In genomic region chr7:129298268-129298893, GRCh38 we compare ENCODE assay signal across 8 cellular contexts.
A peak's percentile ranks its signal among the peaks of the same experiment; 100 is the strongest.
DNase-seq lines count a peak whose midpoint lies in the region; ATAC-seq, FAIRE-seq and TF ChIP-seq lines count a peak whose summit lies in the region.

No MANE protein-coding gene starts in this region.

- H3K79me1 ChIP-seq in H1 (ENCODE audit: low read depth, low read length): no peaks in the 10 kb centered on the region

- H2BK15ac ChIP-seq in H1 (ENCODE audit: low read length): no peak overlapping the region

- H2BK5ac ChIP-seq in H1 (ENCODE audit: low read depth, low read length): no peak overlapping the region

- no peak overlapping the region for H2BK120ac ChIP-seq in H1 (replicated peaks; ENCODE audit: low read depth, low read length)

- H3K23me2 ChIP-seq in H1 (ENCODE audit: low read depth, low read length): no peaks in the 10 kb centered on the region

- TF ChIP-seq CTCF in H1 (IDR thresholded peaks at IDR 0.05; ENCODE audit: control extremely low read depth in 1 of 3, insufficient read depth in 1 of 3, low read depth in 1 of 3, low read length in 3 of 3): peak in 2 of 3 experiments; percentile 68 to 73; a peak in 3 of 4 replicates
- TF ChIP-seq CTCF in upper lobe of right lung (IDR thresholded peaks at IDR 0.05): peak; percentile 75

- no peak overlapping the region for H3K4ac ChIP-seq in H1 (replicated peaks; ENCODE audit: insufficient read length, low read depth, low read length)

- CTCF ChIA-PET in H1 (lab: Charles Lee; ENCODE audit: partially characterized antibody): interaction anchor here (0.6 to 5.9 kb wide), 34 partner anchors 7 to 224 kb away, joined by 3 to 78 read pairs (median 7); no protein-coding TSS in a partner anchor

- no peak for TF ChIP-seq EP300 in H1 (IDR thresholded peaks at IDR 0.05; ENCODE audit: borderline replicate concordance in 1 of 2, low read depth in 2 of 2, low read length in 2 of 2)

- no peaks in the 10 kb centered on the region for H3K27me3 ChIP-seq in H1 (replicated peaks in 1 of 4; ENCODE audit: control insufficient read depth in 3 of 4, extremely low read depth in 1 of 4, insufficient read depth in 3 of 4, low read length in 3 of 4)
- H3K27me3 ChIP-seq in upper lobe of right lung: no peaks in the 10 kb centered on the region

- no peak overlapping the region for H3K56ac ChIP-seq in H1 (replicated peaks; ENCODE audit: insufficient read length, low read depth, low read length)

- H3K23ac ChIP-seq in H1 (ENCODE audit: insufficient read length): no peak overlapping the region

- H3K4me1 ChIP-seq in H1 (replicated peaks in 1 of 4; ENCODE audit: control insufficient read depth in 3 of 4, insufficient read depth in 4 of 4, low read length in 3 of 4): no peaks in the 10 kb centered on the region
- H3K4me1 ChIP-seq in upper lobe of right lung: peaks cover 7% of the 10 kb centered on the region

- no peak overlapping the region for H3K14ac ChIP-seq in H1 (ENCODE audit: insufficient read length)

- peak; percentile 86 for FAIRE-seq in H1 (lab: Jason Lieb, UNC)

- no peak for TF ChIP-seq POLR2A in H1 (IDR thresholded peaks at IDR 0.05; ENCODE audit: control extremely low read depth in 1 of 2, low read depth in 2 of 2, low read length in 2 of 2)

- no peak overlapping the region for H3K27ac ChIP-seq in H1 (ENCODE audit: low read depth, low read length)
- H3K27ac ChIP-seq in upper lobe of right lung: no peak overlapping the region

- no peaks in the 10 kb centered on the region for H3K36me3 ChIP-seq in H1 (ENCODE audit: control insufficient read depth in 2 of 4, insufficient read depth in 4 of 4, low read length in 3 of 4)
- no peaks in the 10 kb centered on the region for H3K36me3 ChIP-seq in upper lobe of right lung

- POLR2A ChIA-PET in H1 (lab: Charles Lee; ENCODE audit: partially characterized antibody): interaction anchor here (1.7 kb wide), 1 partner anchor 12 kb away, joined by 6 read pairs; no protein-coding TSS in a partner anchor

- H3K9me3 ChIP-seq in H1 (ENCODE audit: insufficient read depth in 2 of 2, low read depth in 1 of 2, low read length in 1 of 2) (no peaks in the 10 kb centered on the region), upper lobe of right lung (no peaks in the 10 kb centered on the region)

- H3K4me3 ChIP-seq in H1 (ENCODE audit: extremely low read depth in 1 of 4, insufficient read depth in 2 of 4, low read depth in 3 of 4, low read length in 4 of 4) (no peak overlapping the region), upper lobe of right lung (no peak overlapping the region)

- H3K9ac ChIP-seq in H1 (replicated peaks in 1 of 4; ENCODE audit: extremely low read depth in 1 of 4, low read depth in 3 of 4, low read length in 3 of 4): no peak overlapping the region

- H2AFZ ChIP-seq in H1 (ENCODE audit: low read length): no peak overlapping the region

- WGBS in H1 (ENCODE audit: extremely low coverage in 1 of 2, insufficient coverage in 1 of 2, insufficient read length in 1 of 2, insufficient replicate concordance in 2 of 2, low coverage in 1 of 2, low lambda C conversion rate in 2 of 2, missing lambda C conversion rate in 1 of 2), 2 experiments: 35% methylated on average over 3 of the region's 3 CpGs; no CpG with 5 or more reads in 1 of the 2 experiments

- H2BK12ac ChIP-seq in H1 (ENCODE audit: low read depth, low read length): no peak overlapping the region

- ATAC-seq in upper lobe of right lung: no peak

- no peaks in the 10 kb centered on the region for H3K79me2 ChIP-seq in H1 (ENCODE audit: control insufficient read depth in 1 of 2, insufficient read depth in 2 of 2, low read length in 2 of 2)

- no peak overlapping the region for H2AK5ac ChIP-seq in H1 (ENCODE audit: low read depth, low read length)

- H3K18ac ChIP-seq in H1 (ENCODE audit: extremely low read depth, low read length): no peak overlapping the region

- H2BK20ac ChIP-seq in H1 (ENCODE audit: low read length): no peak overlapping the region

- peak; percentile 71 to 74 for TF ChIP-seq RAD21 in H1 (IDR thresholded peaks at IDR 0.05 in 1 of 2, conservative IDR thresholded peaks at IDR 0.05 in 1 of 2; ENCODE audit: low read depth in 2 of 2, low read length in 2 of 2)

- no peak overlapping the region for H4K8ac ChIP-seq in H1 (ENCODE audit: extremely low read depth, insufficient read depth, low read length)

- no peak overlapping the region for H4K5ac ChIP-seq in H1 (ENCODE audit: insufficient read length, low read depth, low read length)

- H4K91ac ChIP-seq in H1 (replicated peaks; ENCODE audit: insufficient read length, low read length): no peak overlapping the region

- peak; percentile 23 for DNase-seq in activated CD4-positive, CD25-positive, alpha-beta regulatory T cell treated with anti-CD3 and anti-CD28 coated beads, Interleukin-2, amount 50 U/mL, for 16 hours (ENCODE audit: low read depth, low spot score)
- DNase-seq in activated CD4-positive, CD25-positive, alpha-beta regulatory T cell treated with anti-CD3 and anti-CD28 coated beads, Interleukin-2, amount 50 U/mL, for 72 hours: no peak
- DNase-seq in NCI-H1694 treated with DMSO at 0.1 percent for 48 hours (lab: John Stamatoyannopoulos, UW) (peak; percentile 43), H1 (ENCODE audit: low read depth in 1 of 2, low spot score in 2 of 2) (no peak), myocyte (ENCODE audit: low read depth) (peak; percentile 63), upper lobe of right lung (no peak), NCI-H524 treated with DMSO at 0.1 percent for 48 hours (lab: John Stamatoyannopoulos, UW) (no peak)
- peak; percentile 50 for DNase-seq in activated CD4-positive, alpha-beta T cell treated with anti-CD3 and anti-CD28 coated beads, Interleukin-2, amount 50 U/mL, for 1 hour

- no peaks in the 10 kb centered on the region for H4K20me1 ChIP-seq in H1 (replicated peaks in 1 of 2; ENCODE audit: control insufficient read depth in 1 of 2, insufficient read depth in 2 of 2, low read length in 2 of 2)

- H3K4me2 ChIP-seq in H1 (ENCODE audit: insufficient read depth in 1 of 2, low read depth in 2 of 2, low read length in 2 of 2): no peak overlapping the region

- intact Hi-C loops in upper lobe of right lung (cut with DNase I): loop anchor here (5.0 kb wide), 1 partner anchor 81 kb away; no protein-coding TSS in a partner anchor

TF ChIP-seq in H1, 55 proteins besides CTCF, POLR2A, EP300 and RAD21:
- TF ChIP-seq CBX8 (IDR thresholded peaks at IDR 0.05; ENCODE audit: borderline replicate concordance, low read depth, low read length) (no peak), TEAD4 (IDR thresholded peaks at IDR 0.05; ENCODE audit: low read depth, low read length) (peak; percentile 78), TCF12 (IDR thresholded peaks at IDR 0.05; ENCODE audit: low read depth, low read length) (0 out of 2 replicates have a peak, but pooled peaks have one; percentile 12)

Comparison
In these comparisons a context has a peak if more than half of its experiments do, and no peak if none do; other contexts are left out.
1. DNase-seq: peak in activated CD4-positive, CD25-positive, alpha-beta regulatory T cell treated with anti-CD3 and anti-CD28 coated beads, Interleukin-2, amount 50 U/mL, for 16 hours (single experiment), NCI-H1694 treated with DMSO at 0.1 percent for 48 hours (single experiment), activated CD4-positive, alpha-beta T cell treated with anti-CD3 and anti-CD28 coated beads, Interleukin-2, amount 50 U/mL, for 1 hour (single experiment) and myocyte (single experiment); none in activated CD4-positive, CD25-positive, alpha-beta regulatory T cell treated with anti-CD3 and anti-CD28 coated beads, Interleukin-2, amount 50 U/mL, for 72 hours (single experiment), H1 (0 of 2), upper lobe of right lung (single experiment) and NCI-H524 treated with DMSO at 0.1 percent for 48 hours (single experiment).